In the genomic region with DNA sequence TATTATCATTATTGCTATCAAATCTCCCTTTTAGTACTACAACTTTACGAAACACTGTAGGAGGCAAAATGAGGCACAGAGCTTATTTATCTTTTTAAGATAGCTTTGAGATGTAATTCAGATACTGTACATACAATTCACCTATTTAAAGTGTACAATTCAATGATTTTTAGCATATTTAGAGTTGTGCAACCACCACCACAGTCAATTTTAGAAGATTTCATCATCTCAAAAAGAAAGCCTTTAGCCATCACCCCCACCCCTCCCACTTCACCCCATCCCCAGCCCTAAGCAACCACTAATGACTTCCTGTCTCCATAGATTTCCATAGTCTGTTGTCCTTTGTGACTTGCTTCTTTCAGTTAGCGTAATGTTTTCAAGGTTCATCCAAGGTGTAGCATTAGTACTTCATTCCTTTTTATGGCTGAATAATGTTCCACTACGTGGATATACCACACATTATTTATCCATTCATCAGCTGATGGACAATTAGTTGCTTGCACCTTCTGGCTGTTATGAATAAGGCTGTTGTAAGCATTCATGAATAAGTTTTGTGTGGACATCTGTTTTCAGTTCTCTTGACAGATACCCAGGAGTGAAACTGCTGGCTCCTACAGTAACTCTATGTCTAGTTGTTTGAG, we compare ENCODE assay signal across 28 cellular contexts. TPM values are rescaled to one million over a fixed set of nuclear protein-coding genes. Genes with fewer than 3 reads are reported as not detected.
"Had no signal": no experiment of that assay in that cellular context is flagged by ENCODE, and none has a peak within 500 bp of the region (broad histone marks: within the 10 kb centered on the region; RNA-seq: fewer than 3 reads in every experiment).

No MANE protein-coding gene starts in this region.

- H2AFZ ChIP-seq: hepatocyte had no signal

- H3K27me3 ChIP-seq: adrenal gland, body of pancreas, hepatocyte, tibial nerve had no signal

- ATAC-seq: activated CD4-positive, CD25-positive, alpha-beta regulatory T cell treated with anti-CD3 and anti-CD28 coated beads, Interleukin-2, amount 50 U/mL, for 24 hours; body of pancreas; left cardiac atrium; left ventricle myocardium superior; mucosa of descending colon; natural killer cell treated with Interleukin-12 subunit alpha and Interleukin-12 subunit beta and Interleukin-15 and Interleukin-18, amount 100 ng/mL, for 72 hours; right cardiac atrium had no signal

- H3K4me3 ChIP-seq: adrenal gland, body of pancreas, hepatocyte, mucosa of descending colon, tibial nerve had no signal

- DNase-seq: activated CD4-positive, alpha-beta memory T cell treated with anti-CD3 and anti-CD28 coated beads for 36 hours; activated CD4-positive, alpha-beta T cell treated with anti-CD3 and anti-CD28 coated beads, Interleukin-2, amount 10 ng/mL, durations not matched to agents 24 days and 14 days; activated CD8-positive, alpha-beta memory T cell treated with anti-CD3 and anti-CD28 coated beads, Interleukin-2, amount 50 U/mL, for 4 hours; activated effector memory CD4-positive, alpha-beta T cell treated with anti-CD3 and anti-CD28 coated beads, Interleukin-2, amount 50 U/mL, for 16 hours; activated naive CD4-positive, alpha-beta T cell treated with anti-CD3 and anti-CD28 coated beads for 36 hours; activated naive CD8-positive, alpha-beta T cell treated with anti-CD3 and anti-CD28 coated beads for 36 hours; activated T-cell treated with anti-CD3 and anti-CD28 coated beads, Interleukin-2, amount 50 U/mL, for 1 hour; adrenal gland; aorta; body of pancreas; dermis blood vessel endothelial cell; effector CD4-positive, alpha-beta T cell; glutamatergic neuron; left cardiac atrium; left ventricle myocardium superior; mucosa of descending colon; posterior cingulate gyrus; right cardiac atrium; stimulated activated CD4-positive, alpha-beta T cell treated with anti-CD3 and anti-CD28 coated beads, Interleukin-15, amount 100 ng/mL, for 24 hours; stimulated activated CD4-positive, alpha-beta T cell treated with anti-CD3 and anti-CD28 coated beads, Interleukin-2, amount 100 ng/mL, for 24 hours; stimulated activated naive CD4-positive, alpha-beta T cell treated with Interleukin-2 at 50 U/mL for 16 hours; T-helper 9 cell; WERI-Rb-1 had no signal

- H3K4me1 ChIP-seq: adrenal gland, body of pancreas, tibial nerve had no signal

- H3K79me2 ChIP-seq: hepatocyte had no signal

- H3K36me3 ChIP-seq: adrenal gland, tibial nerve, WERI-Rb-1 had no signal

- H3K27ac ChIP-seq: adrenal gland, body of pancreas, hepatocyte, tibial nerve, WERI-Rb-1 had no signal

- H3K9me3 ChIP-seq: adrenal gland, body of pancreas, mucosa of descending colon had no signal

- H3K4me2 ChIP-seq: hepatocyte had no signal

RNA-seq across cellular contexts. Expression of a gene that starts 9.4 kb away (rescaled TPM):
- polyA plus RNA-seq: keratinocyte had no signal

RNA-seq across cellular contexts. Expression of a gene that starts 23.8 kb away (rescaled TPM):
- polyA plus RNA-seq: keratinocyte had no signal
